Comparison of ENCODE assay signal across 1 cellular context in genomic region chr4:153064571-153064970, GRCh38.
TF ChIP-seq lines count a peak whose summit lies in the region.

No MANE protein-coding gene starts in this region.

TF ChIP-seq in GM23338, 12 proteins besides CTCF, POLR2A, EP300 and RAD21:
- TF ChIP-seq REST (IDR thresholded peaks at IDR 0.05; ENCODE audit: unreplicated experiment) (no peak), JUNB (IDR thresholded peaks at IDR 0.05; ENCODE audit: unreplicated experiment) (no peak), ZNF331 (CRISPR knock-in tag; IDR thresholded peaks at IDR 0.05; ENCODE audit: low read depth) (no peak), EZH2 (IDR thresholded peaks at IDR 0.05; ENCODE audit: low read depth, unreplicated experiment) (no peak), EZH2phosphoT487 (IDR thresholded peaks at IDR 0.05; ENCODE audit: unreplicated experiment) (no peak)
